Comparison of ENCODE assay signal across 24 cellular contexts in genomic region chr21:30223596-30223995, GRCh38. TPM values are rescaled to one million over a fixed set of nuclear protein-coding genes. Genes with fewer than 3 reads are reported as not detected.
A peak's percentile ranks its signal among the peaks of the same experiment; 100 is the strongest.
DNase-seq lines count a peak whose midpoint lies in the region; FAIRE-seq and TF ChIP-seq lines count a peak whose summit lies in the region.
"Had no signal": no experiment of that assay in that cellular context is flagged by ENCODE, and none has a peak within 500 bp of the region (broad histone marks: within the 10 kb centered on the region; RNA-seq: fewer than 3 reads in every experiment).

No MANE protein-coding gene starts in this region.

- H3K4me1 Mint-ChIP-seq in neural crest cell, result peaks cover 20% of the 10 kb centered on the region
- H3K4me1 Mint-ChIP-seq: CD14-positive monocyte had no signal

- H3K9me3 ChIP-seq in OCI-LY3 (ENCODE audit: insufficient read depth, low read length) (no peaks in the 10 kb centered on the region), mammary epithelial cell (replicated peaks; ENCODE audit: insufficient read depth, low read length) (no peaks in the 10 kb centered on the region), smooth muscle cell (replicated peaks; ENCODE audit: low read depth) (no peaks in the 10 kb centered on the region), small intestine (ENCODE audit: control insufficient read depth, low read depth) (no peaks in the 10 kb centered on the region), ascending aorta (no peaks in the 10 kb centered on the region)
- H3K9me3 ChIP-seq: A549, BE2C had no signal

- in situ Hi-C loops in mammary epithelial cell (cut with MboI; ENCODE audit: low sequenced_read_pairs in 2 of 2), result no loop called here

- H4K20me1 ChIP-seq in OCI-LY3 (ENCODE audit: insufficient read depth, low read length) (no peaks in the 10 kb centered on the region), mammary epithelial cell (ENCODE audit: insufficient read depth, low read length) (no peaks in the 10 kb centered on the region), smooth muscle cell (ENCODE audit: low read depth) (no peaks in the 10 kb centered on the region)

- 92% methylated on average over 2 of the region's 2 CpGs for WGBS in mammary epithelial cell (ENCODE audit: low coverage, missing lambda C conversion rate)
- 74% methylated on average over 2 of the region's 2 CpGs for WGBS in smooth muscle cell (ENCODE audit: low lambda C conversion rate)
- 31 to 62% (median 37%) methylated on average over 2 of the region's 2 CpGs for WGBS in small intestine, 3 donors

- H3K4me2 ChIP-seq in OCI-LY3 (ENCODE audit: low read length) (no peak overlapping the region), mammary epithelial cell (ENCODE audit: insufficient read depth, low read depth, low read length) (no peak overlapping the region), smooth muscle cell (no peak overlapping the region)
- H3K4me2 ChIP-seq: A549 had no signal

- no peaks in the 10 kb centered on the region for H3K9me3 Mint-ChIP-seq in neural crest cell
- H3K9me3 Mint-ChIP-seq: CD8-positive, alpha-beta T cell had no signal

- H3K79me2 ChIP-seq in OCI-LY3 (ENCODE audit: low read length) (no peaks in the 10 kb centered on the region), mammary epithelial cell (ENCODE audit: insufficient read depth, low read length) (no peaks in the 10 kb centered on the region), smooth muscle cell (ENCODE audit: low read depth) (no peaks in the 10 kb centered on the region)

- CTCF ChIA-PET in mammary epithelial cell (lab: Charles Lee; ENCODE audit: low non-redundant PET), result no interaction called here

- H3K36me3 Mint-ChIP-seq in neural crest cell (ENCODE audit: low read depth), result no peaks in the 10 kb centered on the region
- H3K36me3 Mint-ChIP-seq: CD14-positive monocyte; CD8-positive, alpha-beta T cell had no signal

- no peak overlapping the region for H3K27ac ChIP-seq in OCI-LY3 (ENCODE audit: low read length)
- no peak overlapping the region for H3K27ac ChIP-seq in mammary epithelial cell (ENCODE audit: insufficient read depth, low read depth, low read length)
- no peak overlapping the region for H3K27ac ChIP-seq in smooth muscle cell (ENCODE audit: low read depth)
- H3K27ac ChIP-seq in small intestine (ENCODE audit: low read depth in 1 of 2, low read length in 1 of 2), result no peak overlapping the region
- H3K27ac ChIP-seq in ascending aorta, result no peak overlapping the region
- H3K27ac ChIP-seq: A549 had no signal

- no peaks in the 10 kb centered on the region for H3K4me1 ChIP-seq in OCI-LY3 (ENCODE audit: low read length)
- H3K4me1 ChIP-seq in mammary epithelial cell (ENCODE audit: insufficient read depth, low read length), result peaks cover 18% of the 10 kb centered on the region
- no peaks in the 10 kb centered on the region for H3K4me1 ChIP-seq in smooth muscle cell (ENCODE audit: low read depth)
- no peaks in the 10 kb centered on the region for H3K4me1 ChIP-seq in small intestine (ENCODE audit: control insufficient read depth in 2 of 2, insufficient read depth in 1 of 2, low read depth in 1 of 2, low read length in 1 of 2)
- no peaks in the 10 kb centered on the region for H3K4me1 ChIP-seq in ascending aorta
- H3K4me1 ChIP-seq: A549, BE2C had no signal

- no peak overlapping the region for H3K4me3 ChIP-seq in OCI-LY3 (ENCODE audit: low read length)
- no peak overlapping the region for H3K4me3 ChIP-seq in mammary epithelial cell (replicated peaks in 1 of 3; ENCODE audit: insufficient read depth in 1 of 3, low read depth in 2 of 3, low read length in 3 of 3)
- H3K4me3 ChIP-seq in smooth muscle cell, result no peak overlapping the region
- no peak overlapping the region for H3K4me3 ChIP-seq in small intestine (ENCODE audit: low read depth in 1 of 2, low read length in 2 of 2)
- no peak overlapping the region for H3K4me3 ChIP-seq in ascending aorta
- H3K4me3 ChIP-seq: A549 had no signal

- H2AFZ ChIP-seq in OCI-LY3 (ENCODE audit: low read depth, low read length), result peak overlapping the region; percentile 30; the same call in 1 of the 2 replicates
- H2AFZ ChIP-seq in mammary epithelial cell (ENCODE audit: low read depth, low read length), result peak overlapping the region; percentile 40
- peak overlapping the region; percentile 32 for H2AFZ ChIP-seq in smooth muscle cell (ENCODE audit: low read depth)

- no peaks in the 10 kb centered on the region for H3K27me3 Mint-ChIP-seq in neural crest cell (ENCODE audit: low read depth)

- intact Hi-C loops in mammary epithelial cell (cut with micrococcal nuclease) (no loop called here), ascending aorta (cut with DNase I) (no loop called here)

- H3K27ac Mint-ChIP-seq in neural crest cell (ENCODE audit: unreplicated experiment), result peak overlapping the region; percentile 88
- H3K27ac Mint-ChIP-seq: CD14-positive monocyte; CD8-positive, alpha-beta T cell; HFFc6 had no signal

- DNase-seq in mammary epithelial cell, result no peak
- no peak for DNase-seq in neural crest cell (ENCODE audit: low read depth, low spot score)
- no peak for DNase-seq in smooth muscle cell (lab: John Stamatoyannopoulos, UW; ENCODE audit: unreplicated experiment)
- no peak for DNase-seq in NCI-H2171 treated with DMSO at 0.1 percent for 48 hours (lab: John Stamatoyannopoulos, UW)
- DNase-seq in small intestine, result no peak
- no peak for DNase-seq in erythroblast (lab: John Stamatoyannopoulos, UW)
- DNase-seq in ascending aorta (ENCODE audit: low spot score in 2 of 2), result no peak
- DNase-seq: BE2C; CD8-positive, alpha-beta T cell; COR-L47; DMS153; DMS79 treated with DMSO at 0.1 percent for 48 hours; EL; GOT3; HCEC 1CT; HFFc6 had no signal

- no peak for TF ChIP-seq CTCF in OCI-LY3 (IDR thresholded peaks at IDR 0.05; ENCODE audit: low read depth, low read length)
- TF ChIP-seq CTCF in mammary epithelial cell (conservative IDR thresholded peaks at IDR 0.05 in 1 of 2, IDR thresholded peaks at IDR 0.05 in 1 of 2; ENCODE audit: extremely low read depth in 1 of 2, insufficient read depth in 1 of 2, low read depth in 1 of 2, low read length in 2 of 2), result no peak
- no peak for TF ChIP-seq CTCF in neural crest cell (conservative IDR thresholded peaks at IDR 0.05)
- TF ChIP-seq CTCF in smooth muscle cell (IDR thresholded peaks at IDR 0.05; ENCODE audit: borderline replicate concordance, insufficient read depth, poor library complexity, severe bottlenecking), result no peak
- TF ChIP-seq CTCF in ascending aorta (IDR thresholded peaks at IDR 0.05), result no peak

- BruUV-seq in mammary epithelial cell (replicated peaks; lab: Mats Ljungman, UMichigan), result no TSS peak

- no peak for FAIRE-seq in small intestine (lab: Jason Lieb, UNC)
- FAIRE-seq: A549, D721Med, G401.6, GM12891 had no signal

- no peak overlapping the region for H3K4me3 Mint-ChIP-seq in neural crest cell
- H3K4me3 Mint-ChIP-seq: CD14-positive monocyte; CD8-positive, alpha-beta T cell; HFFc6 had no signal

- H3K36me3 ChIP-seq in OCI-LY3 (replicated peaks; ENCODE audit: low read depth, low read length) (no peaks in the 10 kb centered on the region), mammary epithelial cell (ENCODE audit: insufficient read depth, low read length) (no peaks in the 10 kb centered on the region), smooth muscle cell (ENCODE audit: low read depth) (no peaks in the 10 kb centered on the region), small intestine (ENCODE audit: control insufficient read depth in 2 of 2, insufficient read depth in 2 of 2, low read length in 2 of 2) (no peaks in the 10 kb centered on the region), ascending aorta (no peaks in the 10 kb centered on the region)
- H3K36me3 ChIP-seq: BE2C had no signal

- no peak overlapping the region for H3K9ac ChIP-seq in OCI-LY3 (ENCODE audit: low read length)
- H3K9ac ChIP-seq in mammary epithelial cell (ENCODE audit: insufficient read depth, low read length), result no peak overlapping the region
- no peak overlapping the region for H3K9ac ChIP-seq in smooth muscle cell (ENCODE audit: low read depth)

- H3F3A ChIP-seq in smooth muscle cell (ENCODE audit: low read depth), result peaks cover 4% of the 10 kb centered on the region

- H3K27me3 ChIP-seq in OCI-LY3 (ENCODE audit: low read depth, low read length) (no peaks in the 10 kb centered on the region), mammary epithelial cell (ENCODE audit: insufficient read depth, low read length) (no peaks in the 10 kb centered on the region), smooth muscle cell (ENCODE audit: low read depth) (no peaks in the 10 kb centered on the region), small intestine (ENCODE audit: control insufficient read depth in 2 of 2, insufficient read depth in 2 of 2, low read length in 2 of 2) (no peaks in the 10 kb centered on the region), ascending aorta (no peaks in the 10 kb centered on the region)
- H3K27me3 ChIP-seq: BE2C had no signal

- dilution Hi-C loops in mammary epithelial cell (cut with HindIII; ENCODE audit: low sequenced_read_pairs), result no loop called here

- TF ChIP-seq POLR2A in erythroblast (IDR thresholded peaks at IDR 0.05; ENCODE audit: low read length), result no peak

RNA-seq across cellular contexts. Expression of gene CLDN8, which starts 7.7 kb away (rescaled TPM):
- total RNA-seq in mammary epithelial cell (1 to 10 TPM in 1 of 2 donors, not detected in 1; 1.3 TPM), neural crest cell (not detected in 2 replicates), smooth muscle cell (not detected in 2 replicates), ascending aorta (not detected)
- polyA plus RNA-seq in mammary epithelial cell (0.06 TPM), smooth muscle cell (not detected in 2 replicates), small intestine (not detected)
- polyA minus RNA-seq in mammary epithelial cell, result not detected
- total RNA-seq: CD8-positive, alpha-beta T cell; HFFc6; HT1080 had no signal
- polyA plus RNA-seq: A549, AG04450, CD14-positive monocyte had no signal

RNA-seq across cellular contexts. Expression of gene CLDN17, which starts 57.0 kb away (rescaled TPM):
- total RNA-seq in mammary epithelial cell, result not detected
- polyA plus RNA-seq in mammary epithelial cell, result not detected
- polyA minus RNA-seq in mammary epithelial cell, result not detected
- not detected in 2 replicates for total RNA-seq in neural crest cell
- total RNA-seq in smooth muscle cell, result not detected in 2 replicates
- 1.8 TPM in 1 of 2 replicates, not detected in the other for polyA plus RNA-seq in smooth muscle cell
- not detected for polyA plus RNA-seq in small intestine
- not detected for total RNA-seq in ascending aorta
- total RNA-seq: CD8-positive, alpha-beta T cell; HFFc6; HT1080 had no signal
- polyA plus RNA-seq: A549, AG04450, CD14-positive monocyte had no signal

RNA-seq across cellular contexts. Expression of gene KRTAP24-1, which starts 59.2 kb away (rescaled TPM):
- not detected for total RNA-seq in mammary epithelial cell
- not detected for polyA plus RNA-seq in mammary epithelial cell
- not detected for polyA minus RNA-seq in mammary epithelial cell
- not detected in 2 replicates for total RNA-seq in neural crest cell
- not detected in 2 replicates for total RNA-seq in smooth muscle cell
- not detected in 2 replicates for polyA plus RNA-seq in smooth muscle cell
- not detected for polyA plus RNA-seq in small intestine
- total RNA-seq in ascending aorta, result not detected
- total RNA-seq: CD8-positive, alpha-beta T cell; HFFc6; HT1080 had no signal
- polyA plus RNA-seq: A549, AG04450, CD14-positive monocyte had no signal
